Comparison of ENCODE assay signal across 1 cellular context in genomic region chr3:173253471-173253870, GRCh38.
TF ChIP-seq lines count a peak whose summit lies in the region.

No MANE protein-coding gene starts in this region.

TF ChIP-seq in WTC11, 78 proteins besides CTCF, POLR2A, EP300 and RAD21 (continued from another document):
- TF ChIP-seq E2F1 (CRISPR knock-in tag; IDR thresholded peaks at IDR 0.05), result no peak
